14 cellular contexts compared by ENCODE assay signal in genomic region chr20:50409495-50409894, GRCh38.
DNase-seq lines count a peak whose midpoint lies in the region; ATAC-seq and TF ChIP-seq lines count a peak whose summit lies in the region.
"Had no signal": no experiment of that assay in that cellular context is flagged by ENCODE, and none has a peak within 500 bp of the region (broad histone marks: within the 10 kb centered on the region; RNA-seq: fewer than 3 reads in every experiment).

No MANE protein-coding gene starts in this region.

- H3K4me2 ChIP-seq in Karpas-422 (ENCODE audit: low read depth, low read length, poor library complexity, severe bottlenecking), result no peak overlapping the region
- H3K4me2 ChIP-seq: KMS-11 had no signal

- no peaks in the 10 kb centered on the region for H3K36me3 ChIP-seq in ovary
- no peaks in the 10 kb centered on the region for H3K36me3 ChIP-seq in aorta (ENCODE audit: control insufficient read depth in 1 of 2, insufficient read depth in 2 of 2, low read length in 1 of 2)
- H3K36me3 ChIP-seq in Karpas-422 (ENCODE audit: insufficient read depth, low read length), result no peaks in the 10 kb centered on the region

- TF ChIP-seq EP300 in ovary (IDR thresholded peaks at IDR 0.05), result peak; percentile 44

- whole genome bisulfite sequencing in ovary, 3 donors, result 19 to 26% (median 25%) methylated on average over 3 of the region's 3 CpGs
- WGBS in aorta, 2 donors, result 69 to 83% methylated on average over 3 of the region's 3 CpGs

- DNase-seq in SIG-M5 treated with dmso at 0.1 percent for 504 hours (lab: John Stamatoyannopoulos, UW; ENCODE audit: unreplicated experiment) (peak; percentile 71), SIG-M5 (lab: John Stamatoyannopoulos, UW) (no peak), Right ventricle myocardium superior (no peak), ovary (peak in 1 of 5 donors; percentile 72), aorta (no peak), Karpas-422 (no peak), EL (no peak)
- DNase-seq: 8988T; activated naive CD8-positive, alpha-beta T cell treated with anti-CD3 and anti-CD28 coated beads, Interleukin-2, amount 10 ng/mL, durations not matched to agents 7 days and 5 days; immature natural killer cell; NCI-H1930; stimulated activated naive CD8-positive, alpha-beta T cell treated with anti-CD3 and anti-CD28 coated beads, Interleukin-15, Interleukin-2, amounts not matched to agents 100 U/mL and 50 U/mL, for 24 hours had no signal

- H3K27ac ChIP-seq in ovary (no peak overlapping the region), aorta (ENCODE audit: low read depth in 1 of 2, low read length in 2 of 2) (no peak overlapping the region), Karpas-422 (ENCODE audit: low read length) (no peak overlapping the region)
- H3K27ac ChIP-seq: KMS-11 had no signal

- H3K9me3 ChIP-seq in ovary (no peaks in the 10 kb centered on the region), aorta (ENCODE audit: control insufficient read depth, low read length) (no peaks in the 10 kb centered on the region), Karpas-422 (ENCODE audit: low read length) (no peaks in the 10 kb centered on the region)

- ATAC-seq in Right ventricle myocardium superior (ENCODE audit: poor library complexity), result peak; percentile 70
- ATAC-seq in aorta (ENCODE audit: low FRiP score), result peak; percentile 44
- no peak for ATAC-seq in GM21423 (IDR thresholded peaks at IDR 0.05; ENCODE audit: unreplicated experiment)
- ATAC-seq: stimulated activated naive CD8-positive, alpha-beta T cell treated with anti-CD3 and anti-CD28 coated beads, Interleukin-15, Interleukin-2, amounts not matched to agents 100 U/mL and 50 U/mL, for 24 hours had no signal

- H3K27me3 ChIP-seq in ovary (no peaks in the 10 kb centered on the region), aorta (ENCODE audit: control insufficient read depth in 1 of 2, insufficient read depth in 2 of 2, low read length in 1 of 2) (no peaks in the 10 kb centered on the region), Karpas-422 (ENCODE audit: low read length) (no peaks in the 10 kb centered on the region)

- intact Hi-C loops in Right ventricle myocardium superior (cut with DNase I), result no loop called here
- intact Hi-C loops in ovary (cut with DNase I), result no loop called here
- intact Hi-C loops in aorta (cut with DNase I), result no loop called here

- no peaks in the 10 kb centered on the region for H4K20me1 ChIP-seq in Karpas-422 (ENCODE audit: insufficient read depth, low read depth, low read length)

- no peak for TF ChIP-seq POLR2A in ovary (IDR thresholded peaks at IDR 0.05)

- no peak for TF ChIP-seq CTCF in ovary (IDR thresholded peaks at IDR 0.05)

- no peak overlapping the region for H2AFZ ChIP-seq in Karpas-422 (ENCODE audit: low read length)

- H3K4me1 ChIP-seq in ovary (ENCODE audit: insufficient read depth) (no peaks in the 10 kb centered on the region), aorta (ENCODE audit: control insufficient read depth in 1 of 2, insufficient read depth in 2 of 2, low read length in 2 of 2) (no peaks in the 10 kb centered on the region), Karpas-422 (ENCODE audit: low read length) (no peaks in the 10 kb centered on the region)

- H3K9me2 ChIP-seq in Karpas-422 (replicated peaks; ENCODE audit: insufficient read depth, low read length), result no peaks in the 10 kb centered on the region

- H3K9ac ChIP-seq in Karpas-422 (ENCODE audit: low read length), result no peak overlapping the region
- H3K9ac ChIP-seq: KMS-11 had no signal

- no peaks in the 10 kb centered on the region for H3K79me2 ChIP-seq in Karpas-422 (ENCODE audit: low read length)

- H3K4me3 ChIP-seq in ovary (no peak overlapping the region), aorta (ENCODE audit: low read length in 2 of 2) (no peak overlapping the region), Karpas-422 (ENCODE audit: low read length) (no peak overlapping the region)
